Comparison of ENCODE assay signal across 8 cellular contexts in the genomic region with DNA sequence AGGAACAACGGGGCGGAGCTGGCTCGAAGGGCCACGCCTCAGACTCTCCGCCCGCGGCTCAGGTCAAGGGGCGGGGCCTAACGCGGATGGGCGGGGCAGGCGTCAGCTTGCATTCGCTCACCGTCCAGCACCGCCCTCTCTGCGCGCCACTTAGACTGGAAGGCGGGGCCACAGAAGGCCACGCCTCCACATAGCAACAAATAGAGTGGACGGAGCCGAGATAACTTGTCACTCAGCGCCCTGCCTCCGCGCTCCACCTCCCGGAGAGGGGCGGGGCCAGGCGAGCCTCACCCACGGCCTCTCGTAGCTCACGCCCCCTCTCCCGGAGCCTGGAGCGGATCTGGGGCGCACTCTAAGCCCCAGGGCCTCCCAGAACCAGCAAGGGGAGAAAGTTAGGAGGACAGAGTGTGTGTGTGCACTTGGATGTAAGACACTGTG. TPM values are rescaled to one million over a fixed set of nuclear protein-coding genes. Genes with fewer than 3 reads are reported as not detected.
DNase-seq lines count a peak whose midpoint lies in the region; ATAC-seq and TF ChIP-seq lines count a peak whose summit lies in the region.

No MANE protein-coding gene starts in this region.

- H3K27ac ChIP-seq in SK-N-MC, result no peak overlapping the region
- H3K27ac ChIP-seq in gastroesophageal sphincter, result peak overlapping the region; percentile 14 to 95 (median 91)
- peak overlapping the region; percentile 81 for H3K27ac ChIP-seq in substantia nigra (ENCODE audit: low read depth, low read length, poor library complexity, severe bottlenecking)

- peak; percentile 98 for DNase-seq in GM03348 (ENCODE audit: low spot score)
- peak; percentile 94 for DNase-seq in NCI-H1048 (lab: John Stamatoyannopoulos, UW)
- DNase-seq in SK-N-MC (ENCODE audit: low read depth, low spot score), result peak; percentile 93
- peak; percentile 100 for DNase-seq in activated naive CD4-positive, alpha-beta T cell treated with anti-CD3 and anti-CD28 coated beads, Interleukin-2, amount 50 U/mL, for 16 hours
- DNase-seq in non-pigmented ciliary epithelial cell (ENCODE audit: low read depth), result peak; percentile 96
- DNase-seq in substantia nigra (lab: John Stamatoyannopoulos, UW), result peak; percentile 75 to 100 (median 98)

- H3K9me3 ChIP-seq in SK-N-MC (ENCODE audit: low read depth, low read length) (no peaks in the 10 kb centered on the region), gastroesophageal sphincter (no peaks in the 10 kb centered on the region)

- H3K4me3 ChIP-seq in SK-N-MC (peak overlapping the region; percentile 89), gastroesophageal sphincter (peak overlapping the region; percentile 41 to 63)

- ATAC-seq in HG02610 (IDR thresholded peaks at IDR 0.05; ENCODE audit: unreplicated experiment), result peak; percentile 90
- peak; percentile 92 for ATAC-seq in gastroesophageal sphincter

- TF ChIP-seq EP300 in gastroesophageal sphincter (IDR thresholded peaks at IDR 0.05), result no peak

- WGBS in gastroesophageal sphincter (ENCODE audit: low coverage in 1 of 2), 2 donors, result no CpG with 5 or more reads among the region's 33 CpGs

- TF ChIP-seq POLR2A in gastroesophageal sphincter (IDR thresholded peaks at IDR 0.05), result no peak

- peaks cover 0 to 56% (median 9%) of the 10 kb centered on the region in 3 donors for H3K4me1 ChIP-seq in gastroesophageal sphincter

- H3K36me3 ChIP-seq in SK-N-MC (ENCODE audit: insufficient read depth, low read length), result no peaks in the 10 kb centered on the region
- peaks cover 0 to 5% of the 10 kb centered on the region in 2 donors for H3K36me3 ChIP-seq in gastroesophageal sphincter

- H3K27me3 ChIP-seq in gastroesophageal sphincter, result no peaks in the 10 kb centered on the region

- peak overlapping the region; percentile 77 for H3K9ac ChIP-seq in SK-N-MC (ENCODE audit: insufficient read length)

- no peak for TF ChIP-seq CTCF in gastroesophageal sphincter (IDR thresholded peaks at IDR 0.05)

RNA-seq across cellular contexts. Expression of gene BLVRB, which starts 0.3 kb away (rescaled TPM):
- total RNA-seq in gastroesophageal sphincter, result 100 to 1,000 TPM; 146 to 209 (median 164) TPM

RNA-seq across cellular contexts. Expression of gene SPTBN4, which starts 1.0 kb away (rescaled TPM):
- total RNA-seq in gastroesophageal sphincter, result 1 to 10 TPM; 4.7 to 9.4 (median 5.9) TPM

RNA-seq across cellular contexts. Expression of gene SERTAD3, which starts 21.7 kb away (rescaled TPM):
- 10 to 100 TPM; 22.1 to 30.2 (median 26.4) TPM for total RNA-seq in gastroesophageal sphincter

RNA-seq across cellular contexts. Expression of gene SERTAD1, which starts 40.0 kb away (rescaled TPM):
- total RNA-seq in gastroesophageal sphincter, result 10 to 100 TPM; 16.6 to 22.1 (median 18.9) TPM

RNA-seq across cellular contexts. Expression of gene PRX, which starts 52.6 kb away (rescaled TPM):
- 10 to 100 TPM in 1 of 4 donors, 1 to 10 TPM in 3; 4.5 to 12.7 (median 6.7) TPM for total RNA-seq in gastroesophageal sphincter
